Comparison of ENCODE assay signal across 22 cellular contexts in genomic region chr11:126842038-126842437, GRCh38.
"Had no signal": no experiment of that assay in that cellular context is flagged by ENCODE, and none has a peak within 500 bp of the region (broad histone marks: within the 10 kb centered on the region; RNA-seq: fewer than 3 reads in every experiment).

No MANE protein-coding gene starts in this region.

- H3K9me3 Mint-ChIP-seq: activated naive CD4-positive, alpha-beta T cell treated with anti-CD3 and anti-CD28 coated beads for 36 hours; activated T-cell treated with anti-CD3 and anti-CD28 coated beads, Interleukin-2, amount 50 U/mL, for 24 hours; activated T-helper 2 cell treated with anti-CD3 and anti-CD28 coated beads, Interferon-gamma antibody, Interleukin-2, Interleukin-4, amounts not matched to agents 10 μg/mL and 5 μg/mL and 100 μg/mL, durations not matched to agents 14 hours and 24 hours and 36 hours; central memory CD8-positive, alpha-beta T cell; stimulated activated effector memory CD8-positive, alpha-beta T cell treated with anti-CD3 and anti-CD28 coated beads, Interleukin-12 subunit alpha, Interleukin-12 subunit beta, amount 100 ng/mL, for 72 hours had no signal

- H3K9me3 ChIP-seq: esophagus muscularis mucosa, gastroesophageal sphincter, heart right ventricle, lower lobe of right lung, prostate gland, right lobe of liver, stomach, vagina had no signal

- H3K4me1 ChIP-seq: esophagus muscularis mucosa, gastroesophageal sphincter, heart right ventricle, lower lobe of right lung, prostate gland, right lobe of liver, stomach, vagina had no signal

- H3K4me3 Mint-ChIP-seq: activated B cell treated with CpG ODN at 0.5 μM for 24 hours; activated CD8-positive, alpha-beta T cell treated with anti-CD3 and anti-CD28 coated beads, Interleukin-2, amount 10 ng/mL, durations not matched to agents 7 days and 5 days; activated naive CD4-positive, alpha-beta T cell treated with anti-CD3 and anti-CD28 coated beads for 36 hours; activated T-cell treated with anti-CD3 and anti-CD28 coated beads, Interleukin-2, amount 50 U/mL, for 24 hours; central memory CD8-positive, alpha-beta T cell; nephron progenitor cell; stimulated activated effector memory CD8-positive, alpha-beta T cell treated with anti-CD3 and anti-CD28 coated beads, Interleukin-12 subunit alpha, Interleukin-12 subunit beta, amount 100 ng/mL, for 72 hours; T-cell had no signal

- H3K27ac ChIP-seq: esophagus muscularis mucosa, gastroesophageal sphincter, heart right ventricle, lower lobe of right lung, prostate gland, right lobe of liver, stomach, vagina had no signal

- H3K27me3 Mint-ChIP-seq: activated T-cell treated with anti-CD3 and anti-CD28 coated beads, Interleukin-2, amount 50 U/mL, for 24 hours had no signal

- H3K27ac Mint-ChIP-seq: activated B cell treated with CpG ODN at 0.5 μM for 24 hours; activated CD8-positive, alpha-beta T cell treated with anti-CD3 and anti-CD28 coated beads, Interleukin-2, amount 10 ng/mL, durations not matched to agents 7 days and 5 days; activated naive CD4-positive, alpha-beta T cell treated with anti-CD3 and anti-CD28 coated beads for 36 hours; activated T-cell treated with anti-CD3 and anti-CD28 coated beads, Interleukin-2, amount 50 U/mL, for 24 hours; activated T-helper 2 cell treated with anti-CD3 and anti-CD28 coated beads, Interferon-gamma antibody, Interleukin-2, Interleukin-4, amounts not matched to agents 10 μg/mL and 5 μg/mL and 100 μg/mL, durations not matched to agents 14 hours and 24 hours and 36 hours; nephron progenitor cell; stimulated activated effector memory CD8-positive, alpha-beta T cell treated with anti-CD3 and anti-CD28 coated beads, Interleukin-12 subunit alpha, Interleukin-12 subunit beta, amount 100 ng/mL, for 72 hours; T-cell had no signal

- ATAC-seq: activated CD8-positive, alpha-beta T cell treated with anti-CD3 and anti-CD28 coated beads, Interleukin-2, amount 10 ng/mL, durations not matched to agents 7 days and 5 days; gastroesophageal sphincter; heart right ventricle; left cardiac atrium; lower lobe of right lung; stimulated activated effector memory CD8-positive, alpha-beta T cell treated with anti-CD3 and anti-CD28 coated beads, Interleukin-12 subunit alpha, Interleukin-12 subunit beta, amount 100 ng/mL, for 72 hours had no signal

- H3K36me3 Mint-ChIP-seq: stimulated activated effector memory CD8-positive, alpha-beta T cell treated with anti-CD3 and anti-CD28 coated beads, Interleukin-12 subunit alpha, Interleukin-12 subunit beta, amount 100 ng/mL, for 72 hours; T-cell had no signal

- H3K4me1 Mint-ChIP-seq: activated B cell treated with CpG ODN at 0.5 μM for 24 hours; central memory CD8-positive, alpha-beta T cell; stimulated activated effector memory CD8-positive, alpha-beta T cell treated with anti-CD3 and anti-CD28 coated beads, Interleukin-12 subunit alpha, Interleukin-12 subunit beta, amount 100 ng/mL, for 72 hours; T-cell had no signal

- DNase-seq: activated B cell treated with CpG ODN at 0.5 μM for 24 hours; activated CD4-positive, alpha-beta T cell treated with anti-CD3 and anti-CD28 coated beads for 48 hours; activated CD8-positive, alpha-beta T cell treated with anti-CD3 and anti-CD28 coated beads, Interleukin-2, amount 10 ng/mL, durations not matched to agents 7 days and 5 days; activated naive CD4-positive, alpha-beta T cell treated with anti-CD3 and anti-CD28 coated beads for 36 hours; activated T-cell treated with anti-CD3 and anti-CD28 coated beads, Interleukin-2, amount 50 U/mL, for 24 hours; effector CD4-positive, alpha-beta T cell; heart right ventricle; left cardiac atrium; lower lobe of right lung; nephron progenitor cell; right lobe of liver; stimulated activated CD4-positive, alpha-beta T cell treated with anti-CD3 and anti-CD28 coated beads, Interleukin-4, amount 100 ng/mL, for 24 hours; stomach; T-cell; trophoblast cell had no signal

- H3K36me3 ChIP-seq: esophagus muscularis mucosa, gastroesophageal sphincter, heart right ventricle, lower lobe of right lung, prostate gland, right lobe of liver, stomach, vagina had no signal

- H3K4me3 ChIP-seq: esophagus muscularis mucosa, gastroesophageal sphincter, heart right ventricle, lower lobe of right lung, prostate gland, right lobe of liver, stomach, vagina had no signal
